In the genomic region with DNA sequence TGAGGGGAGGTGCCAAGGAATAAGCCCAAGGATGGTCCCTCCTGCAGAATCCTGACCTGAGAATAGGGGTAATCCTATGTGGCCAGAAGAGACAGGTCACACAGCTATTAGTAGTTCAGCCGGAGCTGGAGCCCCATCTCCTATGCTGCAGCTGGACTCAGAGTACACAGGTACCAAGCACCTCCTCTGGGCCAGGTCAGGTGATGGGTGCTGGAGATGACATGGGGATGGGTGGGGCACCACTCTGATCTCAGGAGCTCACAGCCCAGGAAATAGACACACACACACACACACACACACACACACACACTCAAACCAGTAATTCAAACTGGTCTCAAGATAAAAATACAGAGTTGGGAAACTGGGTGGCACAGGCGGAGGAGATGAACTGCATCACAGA, we compare ENCODE assay signal across 16 cellular contexts. TPM values are rescaled to one million over a fixed set of nuclear protein-coding genes. Genes with fewer than 3 reads are reported as not detected.
DNase-seq lines count a peak whose midpoint lies in the region; ATAC-seq and TF ChIP-seq lines count a peak whose summit lies in the region.
"Had no signal": no experiment of that assay in that cellular context is flagged by ENCODE, and none has a peak within 500 bp of the region (broad histone marks: within the 10 kb centered on the region; RNA-seq: fewer than 3 reads in every experiment).

No MANE protein-coding gene starts in this region.

- peaks cover 0 to 2% (median 0%) of the 10 kb centered on the region in 7 donors for H3K9me3 Mint-ChIP-seq in CD4-positive, CD25-positive, alpha-beta regulatory T cell
- H3K9me3 Mint-ChIP-seq in activated T-cell treated with anti-CD3 and anti-CD28 coated beads, Interleukin-2, amount 50 U/mL, for 24 hours = no peaks in the 10 kb centered on the region
- H3K9me3 Mint-ChIP-seq: nephron progenitor cell had no signal

- intact Hi-C loops in colonic mucosa (cut with DNase I) = no loop called here

- no peaks in the 10 kb centered on the region for H3K36me3 Mint-ChIP-seq in CD4-positive, CD25-positive, alpha-beta regulatory T cell
- H3K36me3 Mint-ChIP-seq in activated T-cell treated with anti-CD3 and anti-CD28 coated beads, Interleukin-2, amount 50 U/mL, for 24 hours (ENCODE audit: low read depth) = no peaks in the 10 kb centered on the region

- H3K27ac ChIP-seq in CD4-positive, CD25-positive, alpha-beta regulatory T cell (ENCODE audit: insufficient read depth, low read length, poor library complexity, severe bottlenecking) = peak overlapping the region; percentile 42
- H3K27ac ChIP-seq in epithelial cell of prostate (no peak overlapping the region), colonic mucosa (no peak overlapping the region)
- H3K27ac ChIP-seq: tibial nerve had no signal

- no peaks in the 10 kb centered on the region for H3K27me3 ChIP-seq in CD4-positive, CD25-positive, alpha-beta regulatory T cell (ENCODE audit: control insufficient read depth, insufficient read depth, low read length)
- H3K27me3 ChIP-seq in H7 (ENCODE audit: control insufficient read depth, insufficient read depth, low read length) (no peaks in the 10 kb centered on the region; the same call in 1 of the 2 replicates), colonic mucosa (no peaks in the 10 kb centered on the region)

- peak; percentile 87 to 95 for ATAC-seq in CD4-positive, CD25-positive, alpha-beta regulatory T cell (ENCODE audit: low read depth in 2 of 2)
- no peak for ATAC-seq in GM21619 (IDR thresholded peaks at IDR 0.05; ENCODE audit: unreplicated experiment)
- ATAC-seq: GM12878, Panc1 had no signal

- H3K4me1 ChIP-seq in CD4-positive, CD25-positive, alpha-beta regulatory T cell (ENCODE audit: control insufficient read depth, insufficient read depth, low read length, poor library complexity, severe bottlenecking) = peaks cover 32% of the 10 kb centered on the region
- no peaks in the 10 kb centered on the region for H3K4me1 ChIP-seq in colonic mucosa

- TF ChIP-seq CTCF in colonic mucosa (IDR thresholded peaks at IDR 0.05) = no peak

- peak overlapping the region; percentile 81 to 89 (median 87) for H3K27ac Mint-ChIP-seq in CD4-positive, CD25-positive, alpha-beta regulatory T cell
- H3K27ac Mint-ChIP-seq in activated T-cell treated with anti-CD3 and anti-CD28 coated beads, Interleukin-2, amount 50 U/mL, for 24 hours = peak overlapping the region; percentile 22
- H3K27ac Mint-ChIP-seq: T-helper 1 cell treated with Interleukin-12 subunit alpha and Interleukin-12 subunit beta and Interleukin-4 antibody, amounts not matched to agents 30 μg/mL and 1 μg/mL, for 36 hours had no signal

- H3K4me3 Mint-ChIP-seq in CD4-positive, CD25-positive, alpha-beta regulatory T cell = peak overlapping the region; percentile 68 to 84 (median 77)
- H3K4me3 Mint-ChIP-seq in activated T-cell treated with anti-CD3 and anti-CD28 coated beads, Interleukin-2, amount 50 U/mL, for 24 hours = no peak overlapping the region
- H3K4me3 Mint-ChIP-seq: nephron progenitor cell; T-helper 1 cell treated with Interleukin-12 subunit alpha and Interleukin-12 subunit beta and Interleukin-4 antibody, amounts not matched to agents 30 μg/mL and 1 μg/mL, for 36 hours had no signal

- no peak overlapping the region for H3K9ac ChIP-seq in colonic mucosa (ENCODE audit: low read depth in 2 of 2, low read length in 2 of 2)

- peaks cover 4 to 51% (median 21%) of the 10 kb centered on the region in 4 donors for H3K4me1 Mint-ChIP-seq in CD4-positive, CD25-positive, alpha-beta regulatory T cell
- H3K4me1 Mint-ChIP-seq in activated T-cell treated with anti-CD3 and anti-CD28 coated beads, Interleukin-2, amount 50 U/mL, for 24 hours (ENCODE audit: low read depth) = peaks cover 48% of the 10 kb centered on the region

- H3K9me3 ChIP-seq in CD4-positive, CD25-positive, alpha-beta regulatory T cell (ENCODE audit: control insufficient read depth in 2 of 2, low read length in 2 of 2) = no peaks in the 10 kb centered on the region
- H3K9me3 ChIP-seq in colonic mucosa = no peaks in the 10 kb centered on the region
- H3K9me3 ChIP-seq: tibial nerve had no signal

- H3K4me3 ChIP-seq in CD4-positive, CD25-positive, alpha-beta regulatory T cell (ENCODE audit: low read depth, low read length) = no peak overlapping the region
- H3K4me3 ChIP-seq in H7 (ENCODE audit: insufficient read depth, low read depth, low read length) (no peak overlapping the region), colonic mucosa (no peak overlapping the region)
- H3K4me3 ChIP-seq: GM12878, tibial nerve had no signal

- peak; percentile 48 to 91 (median 77) for DNase-seq in CD4-positive, CD25-positive, alpha-beta regulatory T cell
- DNase-seq in H7 = peak; percentile 7
- DNase-seq in activated T-cell treated with anti-CD3 and anti-CD28 coated beads, Interleukin-2, amount 50 U/mL, for 24 hours = peak; percentile 32
- DNase-seq in epithelial cell of prostate (ENCODE audit: low read depth, low spot score) = peak; percentile 2
- DNase-seq in NCI-H748 treated with DMSO at 0.1 percent for 48 hours (lab: John Stamatoyannopoulos, UW) = no peak
- DNase-seq in colonic mucosa = no peak
- no peak for DNase-seq in NCI-H1105 (lab: John Stamatoyannopoulos, UW)
- DNase-seq: C1 segment of cervical spinal cord; cortex of kidney; nephron progenitor cell; stimulated activated CD4-positive, alpha-beta T cell treated with anti-CD3 and anti-CD28 coated beads, Interleukin-2, amount 100 ng/mL, for 24 hours had no signal

- H3K36me3 ChIP-seq in CD4-positive, CD25-positive, alpha-beta regulatory T cell (ENCODE audit: control insufficient read depth, insufficient read depth, low read length) = no peaks in the 10 kb centered on the region
- H3K36me3 ChIP-seq in H7 (replicated peaks; ENCODE audit: control insufficient read depth, insufficient read depth, low read length) = no peaks in the 10 kb centered on the region
- H3K36me3 ChIP-seq in colonic mucosa = no peaks in the 10 kb centered on the region
- H3K36me3 ChIP-seq: tibial nerve had no signal

- peaks cover 4% of the 10 kb centered on the region for H3K27me3 Mint-ChIP-seq in CD4-positive, CD25-positive, alpha-beta regulatory T cell
- no peaks in the 10 kb centered on the region for H3K27me3 Mint-ChIP-seq in activated T-cell treated with anti-CD3 and anti-CD28 coated beads, Interleukin-2, amount 50 U/mL, for 24 hours

RNA-seq across cellular contexts. Expression of a gene that starts 54.2 kb away (rescaled TPM):
- total RNA-seq in CD4-positive, CD25-positive, alpha-beta regulatory T cell = 30.6 TPM
- 1 to 10 TPM; 5.4 to 7.4 (median 6.9) TPM for polyA plus RNA-seq in CD4-positive, CD25-positive, alpha-beta regulatory T cell
- total RNA-seq in H7 (2014; rRNA removed; shearing (Covaris generic)) = 98.0 and 109 TPM in 2 replicates
- 10 to 100 TPM; 63.8 to 76.5 TPM for total RNA-seq in colonic mucosa

Comparison
In these comparisons a context has a peak if more than half of its experiments do, and no peak if none do; other contexts are left out.
1. DNase-seq: peak in CD4-positive, CD25-positive, alpha-beta regulatory T cell (3 of 3), H7 (single experiment), activated T-cell treated with anti-CD3 and anti-CD28 coated beads, Interleukin-2, amount 50 U/mL, for 24 hours (single experiment) and epithelial cell of prostate (single experiment); none in NCI-H748 treated with DMSO at 0.1 percent for 48 hours (single experiment), colonic mucosa (single experiment) and NCI-H1105 (single experiment).